Comparison of ENCODE assay signal across 8 cellular contexts in the genomic region with DNA sequence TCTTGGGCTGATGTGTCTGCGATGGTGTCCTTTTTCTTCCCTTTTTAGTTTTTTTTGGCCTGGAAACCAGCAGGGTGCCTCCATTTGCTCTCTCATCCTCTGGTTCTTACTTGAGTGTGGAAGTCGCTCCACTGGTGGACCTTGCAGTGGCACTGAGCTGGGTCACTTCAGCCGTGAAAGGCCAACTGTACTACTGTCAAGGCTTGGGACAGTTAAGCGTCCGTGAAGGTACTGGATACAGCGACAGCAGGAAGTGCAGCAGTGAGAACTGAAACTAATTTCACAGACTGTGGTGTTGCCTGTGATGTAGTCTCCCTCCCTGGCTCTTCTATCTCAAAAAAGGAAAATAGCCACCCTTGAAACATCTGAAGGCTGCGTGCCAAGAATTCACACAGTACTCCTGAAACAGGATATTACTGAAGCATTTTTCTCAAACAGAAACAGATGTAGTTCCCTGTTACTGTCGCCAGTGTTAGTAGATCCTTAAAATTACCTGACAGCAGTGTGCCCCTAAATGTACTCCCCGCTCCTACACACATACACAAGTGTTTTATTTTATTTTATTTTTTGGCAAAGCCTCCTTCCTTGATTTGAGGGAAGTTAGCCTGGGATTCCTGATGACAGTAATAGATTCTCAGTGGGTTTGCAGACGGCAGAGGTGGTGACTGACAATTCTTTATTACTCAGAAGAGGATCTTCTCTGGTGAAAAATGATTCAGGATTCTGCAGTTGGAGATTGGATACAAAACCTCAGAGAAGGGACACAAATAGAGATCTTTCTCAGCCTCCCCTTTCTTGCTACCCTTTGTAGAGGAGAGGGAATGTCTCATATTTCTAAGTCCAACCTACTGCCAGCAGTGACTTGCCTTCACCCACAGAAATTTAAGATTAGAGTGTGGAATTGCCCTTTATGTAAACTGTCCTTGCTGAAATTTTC. TPM values are rescaled to one million over a fixed set of nuclear protein-coding genes. Genes with fewer than 3 reads are reported as not detected.
A peak's percentile ranks its signal among the peaks of the same experiment; 100 is the strongest.
DNase-seq lines count a peak whose midpoint lies in the region; ATAC-seq, FAIRE-seq and TF ChIP-seq lines count a peak whose summit lies in the region.

No MANE protein-coding gene starts in this region.

- H3K4me3 ChIP-seq in fibroblast of villous mesenchyme (ENCODE audit: low read depth, low read length) (peak overlapping the region; percentile 37), pancreas (no peak overlapping the region)

- no peaks in the 10 kb centered on the region for H3K9me3 ChIP-seq in pancreas

- 41 to 42% methylated on average over 10 of the region's 10 CpGs for WGBS in pancreas, 2 donors

- TF ChIP-seq CTCF in fibroblast of villous mesenchyme (IDR thresholded peaks at IDR 0.05; ENCODE audit: insufficient read depth, low read depth, low read length) (no peak), pancreas (IDR thresholded peaks at IDR 0.05) (no peak)

- no peaks in the 10 kb centered on the region for H3K36me3 ChIP-seq in pancreas

- H3K27ac ChIP-seq in pancreas = peak overlapping the region; percentile 16 to 79 (median 42)

- H3K27me3 ChIP-seq in pancreas = no peaks in the 10 kb centered on the region

- no peaks in the 10 kb centered on the region for H3K27me3 Mint-ChIP-seq in activated T-cell treated with anti-CD3 and anti-CD28 coated beads, Interleukin-2, amount 50 U/mL, for 4 hours (ENCODE audit: low read depth)

- H3K4me1 ChIP-seq in pancreas = peaks cover 25 to 71% (median 64%) of the 10 kb centered on the region in 3 donors

- peaks cover 27% of the 10 kb centered on the region for H3K36me3 Mint-ChIP-seq in activated T-cell treated with anti-CD3 and anti-CD28 coated beads, Interleukin-2, amount 50 U/mL, for 4 hours (ENCODE audit: insufficient read depth)

- no peaks in the 10 kb centered on the region for H3K9me3 Mint-ChIP-seq in activated T-cell treated with anti-CD3 and anti-CD28 coated beads, Interleukin-2, amount 50 U/mL, for 4 hours

- FAIRE-seq in pancreas (lab: Jason Lieb, UNC) = no peak

- peak; percentile 21 for DNase-seq in activated CD4-positive, alpha-beta T cell treated with anti-CD3 and anti-CD28 coated beads for 1 hour
- no peak for DNase-seq in activated CD4-positive, alpha-beta T cell treated with anti-CD3 and anti-CD28 coated beads, Interleukin-2, amount 50 U/mL, for 1 hour
- peak; percentile 85 for DNase-seq in NCI-H1105 treated with DMSO at 0.1 percent for 48 hours (lab: John Stamatoyannopoulos, UW)
- no peak for DNase-seq in activated T-cell treated with anti-CD3 and anti-CD28 coated beads, Interleukin-2, amount 50 U/mL, for 4 hours
- DNase-seq in fibroblast of villous mesenchyme (ENCODE audit: low read depth) = peak; percentile 86
- peak in 2 of 6 donors; percentile 36 to 70 for DNase-seq in pancreas
- no peak for DNase-seq in LoVo (ENCODE audit: low spot score)

- H3K4me3 Mint-ChIP-seq in activated T-cell treated with anti-CD3 and anti-CD28 coated beads, Interleukin-2, amount 50 U/mL, for 4 hours = peak overlapping the region; percentile 99

- intact Hi-C loops in pancreas (cut with DNase I) = no loop called here

- ATAC-seq in HG02588 (IDR thresholded peaks at IDR 0.05; ENCODE audit: unreplicated experiment) (peak; percentile 44), pancreas (peak in 3 of 4 donors; percentile 1 to 33 (median 26))
- peak; percentile 10 to 13 for ATAC-seq in activated T-cell treated with anti-CD3 and anti-CD28 coated beads, Interleukin-2, amount 50 U/mL, for 4 hours

- H3K4me1 Mint-ChIP-seq in activated T-cell treated with anti-CD3 and anti-CD28 coated beads, Interleukin-2, amount 50 U/mL, for 4 hours (ENCODE audit: low read depth) = peaks cover 71% of the 10 kb centered on the region

RNA-seq across cellular contexts. Expression of a gene that starts 4.3 kb away (rescaled TPM):
- 100 to 1,000 TPM in 2 of 3 donors, 10 to 100 TPM in 1; 97.4 to 108 (median 103) TPM for total RNA-seq in activated T-cell treated with anti-CD3 and anti-CD28 coated beads, Interleukin-2, amount 50 U/mL, for 4 hours
- total RNA-seq in fibroblast of villous mesenchyme = 11.9 and 12.5 TPM in 2 replicates
- total RNA-seq in pancreas = 10 to 100 TPM; 17.8 to 41.9 (median 22.8) TPM
- polyA plus RNA-seq in pancreas = 10 to 100 TPM in 1 of 2 donors, 1 to 10 TPM in 1; 8.9 to 12.2 TPM

RNA-seq across cellular contexts. Expression of a gene that starts 41.1 kb away (rescaled TPM):
- total RNA-seq in activated T-cell treated with anti-CD3 and anti-CD28 coated beads, Interleukin-2, amount 50 U/mL, for 4 hours = under 1 TPM in 1 of 3 donors, not detected in 2; 0.05 TPM
- not detected in 2 replicates for total RNA-seq in fibroblast of villous mesenchyme
- not detected for total RNA-seq in pancreas
- not detected for polyA plus RNA-seq in pancreas

Comparison
In these comparisons a context has a peak if more than half of its experiments do, and no peak if none do; other contexts are left out.
1. DNase-seq: peak in activated CD4-positive, alpha-beta T cell treated with anti-CD3 and anti-CD28 coated beads for 1 hour (single experiment), NCI-H1105 treated with DMSO at 0.1 percent for 48 hours (single experiment) and fibroblast of villous mesenchyme (single experiment); none in activated CD4-positive, alpha-beta T cell treated with anti-CD3 and anti-CD28 coated beads, Interleukin-2, amount 50 U/mL, for 1 hour (single experiment), activated T-cell treated with anti-CD3 and anti-CD28 coated beads, Interleukin-2, amount 50 U/mL, for 4 hours (single experiment) and LoVo (single experiment).
2. Peak in every context shown above with its lines, with median percentiles within 50 percentile points of each other: ATAC-seq.